In genomic region chr11:10304495-10305261, GRCh38 we compare ENCODE assay signal across 8 cellular contexts. TPM values are rescaled to one million over a fixed set of nuclear protein-coding genes. Genes with fewer than 3 reads are reported as not detected.
DNase-seq lines count a peak whose midpoint lies in the region; ATAC-seq, FAIRE-seq and TF ChIP-seq lines count a peak whose summit lies in the region.

Gene ADM (plus strand): TSS chr11:10305073. CDS start chr11:10305701, 628 bp downstream.

- peaks cover 9 to 30% (median 18%) of the 10 kb centered on the region in 5 donors for H3K27me3 Mint-ChIP-seq in naive thymus-derived CD8-positive, alpha-beta T cell

- H3K4me1 Mint-ChIP-seq in naive thymus-derived CD8-positive, alpha-beta T cell: peaks cover 22 to 59% (median 38%) of the 10 kb centered on the region in 4 donors

- peak within 1 kb of the TSS; percentile 91 to 100 (median 99) for H3K4me3 Mint-ChIP-seq in naive thymus-derived CD8-positive, alpha-beta T cell

- POLR2A ChIA-PET in naive thymus-derived CD8-positive, alpha-beta T cell (lab: Charles Lee): interaction anchor here (0.5 to 2.4 kb wide), 6 partner anchors 9 to 1060 kb away, joined by 3 to 11 read pairs (median 4); partner anchors contain the start of gene RNF141

- peak; percentile 36 to 47 for DNase-seq in AML-193 (lab: John Stamatoyannopoulos, UW)
- no peak for DNase-seq in GM12891 (ENCODE audit: insufficient read length, low spot score)
- DNase-seq in NCI-H460 (ENCODE audit: extremely low read depth, low read depth): peak; percentile 91
- DNase-seq in activated T-helper 9 cell treated with anti-CD3 and anti-CD28 coated beads, Interleukin-2, amount 50 U/mL, for 16 hours (ENCODE audit: low read depth): peak; percentile 18
- DNase-seq in foreskin fibroblast: peak; percentile 95 to 99
- peak in 5 of 10 donors; percentile 30 to 64 (median 33) for DNase-seq in naive thymus-derived CD8-positive, alpha-beta T cell
- peak; percentile 91 for DNase-seq in upper lobe of right lung

- peak; percentile 26 to 28 for ATAC-seq in naive thymus-derived CD8-positive, alpha-beta T cell
- ATAC-seq in upper lobe of right lung: peak; percentile 62
- ATAC-seq in GM18909 (IDR thresholded peaks at IDR 0.05; ENCODE audit: poor library complexity, unreplicated experiment): no peak

- H3K4me1 ChIP-seq in upper lobe of right lung: peaks cover 63% of the 10 kb centered on the region

- peak; percentile 54; the same call in 1 of the 2 replicates for TF ChIP-seq POLR2A in GM12891 (IDR thresholded peaks at IDR 0.05; ENCODE audit: low read depth, low read length)

- H3K9me3 Mint-ChIP-seq in naive thymus-derived CD8-positive, alpha-beta T cell: no peaks in the 10 kb centered on the region

- no peaks in the 10 kb centered on the region for H3K36me3 Mint-ChIP-seq in naive thymus-derived CD8-positive, alpha-beta T cell

- peak; percentile 47 for FAIRE-seq in GM12891 (lab: Jason Lieb, UNC)

- peak; percentile 57 for TF ChIP-seq CTCF in foreskin fibroblast (IDR thresholded peaks at IDR 0.05; ENCODE audit: low read depth, low read length)
- peak; percentile 50 for TF ChIP-seq CTCF in upper lobe of right lung (IDR thresholded peaks at IDR 0.05)

- intact Hi-C loops in upper lobe of right lung (cut with DNase I): loop anchor here (5.0 to 10.0 kb wide), 2 partner anchors 100 to 547 kb away; no protein-coding TSS in a partner anchor

- H3K36me3 ChIP-seq in upper lobe of right lung: no peaks in the 10 kb centered on the region

- no peaks in the 10 kb centered on the region for H3K9me3 ChIP-seq in upper lobe of right lung

- peak within 1 kb of the TSS; percentile 77 to 98 for H3K4me3 ChIP-seq in foreskin fibroblast (ENCODE audit: low read depth in 1 of 2, low read length in 2 of 2)
- peak within 1 kb of the TSS; percentile 66 for H3K4me3 ChIP-seq in upper lobe of right lung

- peak within 1 kb of the TSS in 5 of 10 donors; percentile 55 to 98 (median 92) for H3K27ac Mint-ChIP-seq in naive thymus-derived CD8-positive, alpha-beta T cell

- peaks cover 2% of the 10 kb centered on the region for H3K27me3 ChIP-seq in upper lobe of right lung

- H3K27ac ChIP-seq in upper lobe of right lung: peak within 1 kb of the TSS; percentile 79

TF ChIP-seq in GM12891, 5 proteins besides CTCF, POLR2A, EP300 and RAD21:
- TF ChIP-seq SPI1 (IDR thresholded peaks at IDR 0.05; ENCODE audit: low read depth, low read length): no peak
- TF ChIP-seq POLR2AphosphoS5 (IDR thresholded peaks at IDR 0.05; ENCODE audit: low read depth, low read length): peak; percentile 30; the same call in 1 of the 2 replicates

RNA-seq across cellular contexts. Expression of gene ADM, which starts in this region (rescaled TPM):
- polyA plus RNA-seq in GM12891 (2012; ENCODE audit: low read depth, missing spikeins): 2.0 TPM
- 7.0 and 8.5 TPM in 2 replicates for total RNA-seq in NCI-H460 (2014; rRNA removed; shearing (Covaris generic))
- 27.2 and 35.6 TPM in 2 replicates for polyA plus RNA-seq in NCI-H460 (2014; cell fraction: nucleus; rRNA removed)
- under 1 TPM; 0.77 to 0.91 TPM for total RNA-seq in naive thymus-derived CD8-positive, alpha-beta T cell
- polyA plus RNA-seq in naive thymus-derived CD8-positive, alpha-beta T cell: under 1 TPM in 1 of 3 donors, not detected in 2; 0.15 TPM
- 24.5 TPM for total RNA-seq in upper lobe of right lung

Comparison
In these comparisons a context has a peak if more than half of its experiments do, and no peak if none do; other contexts are left out.
1. Peak in ATAC-seq in naive thymus-derived CD8-positive, alpha-beta T cell; RNA of the gene not detected or under 1 TPM.